ENCODE assay signal across 7 cellular contexts in the genomic region with DNA sequence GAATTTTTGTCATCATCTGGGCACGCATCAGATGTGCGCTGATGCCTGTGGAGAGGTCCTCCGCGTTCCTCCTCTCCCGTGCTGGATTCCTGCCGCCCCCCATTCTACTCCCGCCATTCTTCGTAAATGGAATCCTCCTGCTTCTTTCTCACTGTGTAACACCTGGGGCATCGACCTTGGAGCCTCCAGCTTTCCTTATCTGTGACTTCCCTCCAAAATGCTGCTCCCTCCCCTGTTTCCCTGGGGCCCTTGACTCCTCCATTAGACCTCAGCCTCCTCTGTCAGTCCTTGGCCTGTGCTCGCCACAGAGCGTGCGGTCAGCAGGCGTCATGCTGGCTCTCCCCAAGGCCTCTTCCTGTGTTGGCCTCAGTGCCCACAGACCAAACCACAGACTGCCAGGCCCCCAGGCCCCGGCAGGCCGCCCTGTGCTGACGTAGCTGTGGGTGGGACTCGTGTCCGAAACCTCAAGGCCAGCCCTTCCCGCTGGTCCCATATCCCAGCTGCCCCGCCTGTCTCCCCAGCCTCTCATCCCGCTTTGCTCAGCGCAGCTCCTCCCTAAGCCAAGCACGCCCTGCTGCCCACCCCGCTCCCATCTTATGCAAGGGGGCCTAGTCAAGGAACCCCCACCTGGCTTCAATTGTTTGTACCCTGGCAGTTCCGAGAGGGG. TPM values are rescaled to one million over a fixed set of nuclear protein-coding genes. Genes with fewer than 3 reads are reported as not detected.
A peak's percentile ranks its signal among the peaks of the same experiment; 100 is the strongest.
DNase-seq lines count a peak whose midpoint lies in the region; ATAC-seq and TF ChIP-seq lines count a peak whose summit lies in the region.

No MANE protein-coding gene starts in this region.

- ATAC-seq in GM19452 (IDR thresholded peaks at IDR 0.05; ENCODE audit: unreplicated experiment) (peak; percentile 55), HG02870 (IDR thresholded peaks at IDR 0.05; ENCODE audit: unreplicated experiment) (no peak)

- H3K36me3 ChIP-seq in muscle layer of duodenum (ENCODE audit: control insufficient read depth in 1 of 2, insufficient read depth in 2 of 2, low read length in 2 of 2) (no peaks in the 10 kb centered on the region), neural progenitor cell (no peaks in the 10 kb centered on the region)

- H2AFZ ChIP-seq in neural progenitor cell (replicated peaks), result no peak overlapping the region

- H3K27me3 Mint-ChIP-seq in neural progenitor cell (ENCODE audit: insufficient read depth, low read depth), result peaks cover 3% of the 10 kb centered on the region

- H3K4me3 Mint-ChIP-seq in neural progenitor cell, result no peak overlapping the region

- H3K4me3 ChIP-seq in dorsolateral prefrontal cortex, result peak overlapping the region in 43 of 59 donors; percentile 6 to 56 (median 32)
- H3K4me3 ChIP-seq in muscle layer of duodenum (ENCODE audit: low read depth in 1 of 2, low read length in 2 of 2), result peak overlapping the region; percentile 47 to 49
- no peak overlapping the region for H3K4me3 ChIP-seq in neural progenitor cell

- H4K20me1 ChIP-seq in neural progenitor cell (ENCODE audit: low read depth), result no peaks in the 10 kb centered on the region

- H3K27ac ChIP-seq in dorsolateral prefrontal cortex, result peak overlapping the region in 6 of 59 donors; percentile 6 to 65 (median 26)
- peak overlapping the region; percentile 7 for H3K27ac ChIP-seq in muscle layer of duodenum (ENCODE audit: low read length)
- no peak overlapping the region for H3K27ac ChIP-seq in neural progenitor cell

- H3K36me3 Mint-ChIP-seq in neural progenitor cell, result no peaks in the 10 kb centered on the region

- H3K27me3 ChIP-seq in dorsolateral prefrontal cortex, result no peaks in the 10 kb centered on the region
- no peaks in the 10 kb centered on the region for H3K27me3 ChIP-seq in muscle layer of duodenum (ENCODE audit: low read depth, low read length)
- no peaks in the 10 kb centered on the region for H3K27me3 ChIP-seq in neural progenitor cell

- peaks cover 2% of the 10 kb centered on the region for H3K4me1 Mint-ChIP-seq in neural progenitor cell

- H3K9me3 Mint-ChIP-seq in neural progenitor cell, result no peaks in the 10 kb centered on the region

- H3F3A ChIP-seq in neural progenitor cell (ENCODE audit: low read depth), result no peaks in the 10 kb centered on the region

- H3K4me1 ChIP-seq in muscle layer of duodenum (ENCODE audit: control insufficient read depth in 1 of 2, insufficient read depth in 2 of 2, low read length in 2 of 2) (peaks cover 3 to 11% of the 10 kb centered on the region in 2 donors), neural progenitor cell (no peaks in the 10 kb centered on the region)

- TF ChIP-seq CTCF in dorsolateral prefrontal cortex (IDR thresholded peaks at IDR 0.05 in 54 of 56, conservative IDR thresholded peaks at IDR 0.05 in 2 of 56; ENCODE audit: low read depth in 1 of 56, partially characterized antibody in 56 of 56) (no peak), neural progenitor cell (IDR thresholded peaks at IDR 0.05) (no peak)

- no peaks in the 10 kb centered on the region for H3K9me3 ChIP-seq in muscle layer of duodenum (ENCODE audit: control insufficient read depth in 1 of 2, low read length in 2 of 2)
- H3K9me3 ChIP-seq in neural progenitor cell (ENCODE audit: low read depth), result no peaks in the 10 kb centered on the region

- no peak overlapping the region for H3K9ac ChIP-seq in neural progenitor cell

- intact Hi-C loops in dorsolateral prefrontal cortex (cut with DNase I), result no loop called here

- H3K79me2 ChIP-seq in neural progenitor cell (ENCODE audit: low read depth), result no peaks in the 10 kb centered on the region

- no peak overlapping the region for H3K4me2 ChIP-seq in neural progenitor cell

- DNase-seq in M059J (ENCODE audit: low read depth), result peak; percentile 19
- peak in 2 of 10 donors; percentile 12 to 51 for DNase-seq in dorsolateral prefrontal cortex
- DNase-seq in T-helper 9 cell, result no peak
- no peak for DNase-seq in neural progenitor cell (ENCODE audit: low spot score)

- H3K27ac Mint-ChIP-seq in neural progenitor cell, result no peak overlapping the region

RNA-seq across cellular contexts. Expression of gene TNFAIP8L3, which starts 17.7 kb away (rescaled TPM):
- 1.2 and 1.3 TPM in 2 replicates for total RNA-seq in M059J (2014; rRNA removed; shearing (Covaris generic))
- total RNA-seq in dorsolateral prefrontal cortex (10 to 100 TPM in 99 of 120 experiments, 1 to 10 TPM in 21; 5.9 to 24.3 (median 13.6) TPM), neural progenitor cell (ENCODE audit: low replicate concordance) (not detected in 2 replicates)
